Comparison of ENCODE assay signal across 8 cellular contexts in the genomic region with DNA sequence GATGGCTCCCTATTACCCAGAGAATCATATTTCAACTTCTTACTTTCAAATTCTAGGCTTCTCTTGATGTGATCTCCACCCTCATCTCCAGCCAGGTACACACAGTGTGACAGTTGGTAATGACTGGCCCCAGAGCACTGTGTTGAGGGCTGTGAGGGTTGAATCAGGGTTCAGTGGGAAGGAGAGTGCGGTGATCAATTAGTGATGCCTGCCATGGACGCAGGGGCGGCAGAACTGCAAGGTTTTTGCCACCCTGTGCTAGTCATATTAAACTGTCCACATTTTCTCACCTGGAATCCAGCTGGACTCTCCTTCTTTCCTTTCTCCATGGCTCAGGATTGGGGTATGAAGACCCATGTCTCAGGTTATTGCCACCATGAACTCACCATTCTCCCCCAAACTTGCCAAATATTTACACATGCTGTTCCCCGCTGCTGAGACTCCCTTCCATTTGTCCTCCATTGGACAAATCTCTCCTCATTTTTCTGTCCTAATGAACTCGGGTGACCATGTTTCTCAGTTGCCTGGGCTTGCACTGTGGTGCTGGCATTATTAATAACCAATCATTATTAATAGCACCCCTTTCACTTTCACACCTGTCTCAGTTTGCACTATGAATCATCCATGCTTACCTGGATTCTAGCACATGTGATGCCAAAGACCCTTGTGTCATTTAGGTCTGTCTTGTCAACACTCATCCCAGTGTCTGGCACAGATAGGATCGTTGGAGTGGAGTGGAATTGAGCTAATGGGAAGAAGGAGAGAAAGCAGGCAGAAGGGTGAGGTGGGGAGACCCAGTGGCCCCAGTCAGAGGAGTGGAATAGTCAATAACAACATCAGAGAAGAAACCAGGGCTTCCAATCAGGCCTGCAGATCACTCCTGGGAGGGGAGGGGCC. TPM values are rescaled to one million over a fixed set of nuclear protein-coding genes. Genes with fewer than 3 reads are reported as not detected.
DNase-seq lines count a peak whose midpoint lies in the region; ATAC-seq and TF ChIP-seq lines count a peak whose summit lies in the region.

No MANE protein-coding gene starts in this region.

- peaks cover 15 to 22% of the 10 kb centered on the region in 2 donors for H3K4me1 Mint-ChIP-seq in immature natural killer cell

- no peaks in the 10 kb centered on the region for H3K36me3 ChIP-seq in mucosa of descending colon (ENCODE audit: low read depth)

- peak; percentile 37 for ATAC-seq in GM18502 (IDR thresholded peaks at IDR 0.05; ENCODE audit: poor library complexity, unreplicated experiment)
- peak; percentile 29 for ATAC-seq in GM19463 (IDR thresholded peaks at IDR 0.05; ENCODE audit: unreplicated experiment)
- peak; percentile 32 for ATAC-seq in HG03571 (IDR thresholded peaks at IDR 0.05; ENCODE audit: unreplicated experiment)
- ATAC-seq in mucosa of descending colon = no peak

- no peak for TF ChIP-seq CTCF in mucosa of descending colon (IDR thresholded peaks at IDR 0.05)

- no peak overlapping the region for H3K4me3 ChIP-seq in mucosa of descending colon

- H3K4me3 Mint-ChIP-seq in immature natural killer cell = peak overlapping the region; percentile 51 to 81 (median 65)

- intact Hi-C loops in mucosa of descending colon (cut with DNase I, micrococcal nuclease) = no loop called here

- H3K9me3 Mint-ChIP-seq in immature natural killer cell = no peaks in the 10 kb centered on the region

- peaks cover 12 to 34% (median 32%) of the 10 kb centered on the region in 3 donors for H3K27me3 Mint-ChIP-seq in immature natural killer cell (ENCODE audit: low read depth in 3 of 3)

- H3K9me3 ChIP-seq in mucosa of descending colon = no peaks in the 10 kb centered on the region

- peak overlapping the region in 5 of 6 donors; percentile 27 to 90 (median 51) for H3K27ac Mint-ChIP-seq in immature natural killer cell

- H3K36me3 Mint-ChIP-seq in immature natural killer cell = peaks cover 0 to 3% (median 0%) of the 10 kb centered on the region in 3 donors

- H3K4me1 ChIP-seq in mucosa of descending colon (ENCODE audit: low read depth) = peaks cover 4% of the 10 kb centered on the region

- no peak for DNase-seq in immature natural killer cell
- DNase-seq in AG08395 (ENCODE audit: low spot score) = no peak
- DNase-seq in EL = no peak
- no peak for DNase-seq in mucosa of descending colon
- no peak for DNase-seq in activated effector memory CD4-positive, alpha-beta T cell treated with Interleukin-2 at 50 U/mL for 16 hours

RNA-seq across cellular contexts. Expression of a gene that starts 33.9 kb away (rescaled TPM):
- under 1 TPM in 1 of 3 donors, not detected in 2; 0.04 TPM for polyA plus RNA-seq in immature natural killer cell
- 1 to 10 TPM in 2 of 3 donors, under 1 TPM in 1; 0.47 to 3.7 (median 1.1) TPM for total RNA-seq in mucosa of descending colon

RNA-seq across cellular contexts. Expression of a gene that starts 53.7 kb away (rescaled TPM):
- 10 to 100 TPM in 2 of 3 donors, 1 to 10 TPM in 1; 9.0 to 15.8 (median 10.4) TPM for polyA plus RNA-seq in immature natural killer cell
- 10 to 100 TPM; 39.8 to 45.0 (median 44.2) TPM for total RNA-seq in mucosa of descending colon
